ENCODE assay signal across 18 cellular contexts in the genomic region with DNA sequence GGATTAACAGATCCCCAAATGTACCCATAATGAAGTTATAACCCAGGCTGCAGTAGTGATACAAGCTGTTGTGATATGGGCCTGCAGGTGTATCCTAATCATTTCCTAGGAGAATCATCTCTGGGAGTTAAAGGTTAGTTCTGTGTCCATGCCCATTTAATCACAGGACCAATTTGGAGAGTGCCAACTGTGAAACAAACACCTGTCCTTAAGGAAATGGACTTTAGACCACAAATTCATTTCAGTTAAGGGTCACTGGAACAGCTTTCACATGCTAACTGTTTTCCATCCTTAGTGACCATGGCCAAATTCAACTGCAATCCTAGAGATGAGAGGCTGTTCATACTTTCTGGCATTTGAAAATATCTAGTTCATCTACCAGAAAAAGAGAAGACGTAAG.
"Had no signal": no experiment of that assay in that cellular context is flagged by ENCODE, and none has a peak within 500 bp of the region (broad histone marks: within the 10 kb centered on the region; RNA-seq: fewer than 3 reads in every experiment).

No MANE protein-coding gene starts in this region.

- H3K27me3 Mint-ChIP-seq: activated CD4-positive, alpha-beta memory T cell treated with anti-CD3 and anti-CD28 coated beads, Interleukin-2, amount 10 ng/mL, durations not matched to agents 7 days and 5 days; activated CD8-positive, alpha-beta memory T cell treated with anti-CD3 and anti-CD28 coated beads, Interleukin-2, amount 10 ng/mL, durations not matched to agents 7 days and 5 days; activated naive CD8-positive, alpha-beta T cell treated with anti-CD3 and anti-CD28 coated beads for 36 hours; progenitor cell of endocrine pancreas; stimulated activated naive CD8-positive, alpha-beta T cell treated with anti-CD3 and anti-CD28 coated beads, Interleukin-15, amount 100 ng/mL, for 72 hours; type B pancreatic cell had no signal

- DNase-seq: activated CD4-positive, alpha-beta memory T cell treated with anti-CD3 and anti-CD28 coated beads, Interleukin-2, amount 10 ng/mL, durations not matched to agents 7 days and 5 days; activated CD4-positive, alpha-beta T cell treated with anti-CD3 and anti-CD28 coated beads for 48 hours; activated CD4-positive, CD25-positive, alpha-beta regulatory T cell; activated CD8-positive, alpha-beta memory T cell treated with anti-CD3 and anti-CD28 coated beads, Interleukin-2, amount 10 ng/mL, durations not matched to agents 7 days and 5 days; activated naive CD8-positive, alpha-beta T cell treated with anti-CD3 and anti-CD28 coated beads for 36 hours; amniotic stem cell; dermis blood vessel endothelial cell; occipital lobe; stimulated activated CD4-positive, alpha-beta T cell treated with anti-CD3 and anti-CD28 coated beads, Interleukin-15, amount 100 ng/mL, for 24 hours; stimulated activated CD4-positive, alpha-beta T cell treated with anti-CD3 and anti-CD28 coated beads, Interleukin-2, amount 100 ng/mL, for 48 hours; stimulated activated naive CD8-positive, alpha-beta T cell treated with anti-CD3 and anti-CD28 coated beads, Interleukin-15, amount 100 ng/mL, for 72 hours; T-helper 9 cell; testis had no signal

- H3K9me3 Mint-ChIP-seq: type B pancreatic cell had no signal

- H3K4me1 Mint-ChIP-seq: activated CD4-positive, alpha-beta memory T cell treated with anti-CD3 and anti-CD28 coated beads, Interleukin-2, amount 10 ng/mL, durations not matched to agents 7 days and 5 days; activated CD8-positive, alpha-beta memory T cell treated with anti-CD3 and anti-CD28 coated beads, Interleukin-2, amount 10 ng/mL, durations not matched to agents 7 days and 5 days; activated naive CD8-positive, alpha-beta T cell treated with anti-CD3 and anti-CD28 coated beads for 36 hours; mesothelial cell of epicardium; stimulated activated naive CD8-positive, alpha-beta T cell treated with anti-CD3 and anti-CD28 coated beads, Interleukin-15, amount 100 ng/mL, for 72 hours had no signal

- H3K4me3 Mint-ChIP-seq: activated CD4-positive, alpha-beta memory T cell treated with anti-CD3 and anti-CD28 coated beads, Interleukin-2, amount 10 ng/mL, durations not matched to agents 7 days and 5 days; activated CD8-positive, alpha-beta memory T cell treated with anti-CD3 and anti-CD28 coated beads, Interleukin-2, amount 10 ng/mL, durations not matched to agents 7 days and 5 days; activated naive CD8-positive, alpha-beta T cell treated with anti-CD3 and anti-CD28 coated beads for 36 hours; mesothelial cell of epicardium; stimulated activated naive CD8-positive, alpha-beta T cell treated with anti-CD3 and anti-CD28 coated beads, Interleukin-15, amount 100 ng/mL, for 72 hours; type B pancreatic cell had no signal

- H3K36me3 ChIP-seq: right atrium auricular region had no signal

- ATAC-seq: activated CD8-positive, alpha-beta memory T cell treated with anti-CD3 and anti-CD28 coated beads, Interleukin-2, amount 10 ng/mL, durations not matched to agents 7 days and 5 days; stimulated activated naive CD8-positive, alpha-beta T cell treated with anti-CD3 and anti-CD28 coated beads, Interleukin-15, amount 100 ng/mL, for 72 hours had no signal

- H3K4me1 ChIP-seq: right atrium auricular region, testis had no signal

- H3K27me3 ChIP-seq: right atrium auricular region, testis had no signal

- H3K4me3 ChIP-seq: right atrium auricular region, skin epidermis, testis had no signal

- H3K27ac Mint-ChIP-seq: activated CD4-positive, alpha-beta memory T cell treated with anti-CD3 and anti-CD28 coated beads, Interleukin-2, amount 10 ng/mL, durations not matched to agents 7 days and 5 days; activated CD8-positive, alpha-beta memory T cell treated with anti-CD3 and anti-CD28 coated beads, Interleukin-2, amount 10 ng/mL, durations not matched to agents 7 days and 5 days; activated naive CD8-positive, alpha-beta T cell treated with anti-CD3 and anti-CD28 coated beads for 36 hours; mesothelial cell of epicardium; progenitor cell of endocrine pancreas; stimulated activated naive CD8-positive, alpha-beta T cell treated with anti-CD3 and anti-CD28 coated beads, Interleukin-15, amount 100 ng/mL, for 72 hours; type B pancreatic cell had no signal

- H3K9me3 ChIP-seq: testis had no signal

- H3K27ac ChIP-seq: right atrium auricular region, skin epidermis, testis had no signal
